In genomic region chr16:11182381-11182780, GRCh38 we compare ENCODE assay signal across 2 cellular contexts.
TF ChIP-seq lines count a peak whose summit lies in the region.

No MANE protein-coding gene starts in this region.

TF ChIP-seq in IMR-90, 13 proteins besides CTCF, POLR2A, EP300 and RAD21:
- TF ChIP-seq SMC3 (IDR thresholded peaks at IDR 0.05; ENCODE audit: low read depth, low read length) (no peak), MAFK (IDR thresholded peaks at IDR 0.05; ENCODE audit: low read depth, low read length) (no peak), FOS (IDR thresholded peaks at IDR 0.05; ENCODE audit: low read depth, low read length) (no peak)
TF ChIP-seq in IMR-90: peak in this region for 0.

TF ChIP-seq in K562, 482 proteins besides CTCF, POLR2A, EP300 and RAD21:
- TF ChIP-seq EGR1 (conservative IDR thresholded peaks at IDR 0.05) (peak; percentile 40), POU5F1 (IDR thresholded peaks at IDR 0.05; ENCODE audit: borderline replicate concordance, low read depth, low read length, partially characterized antibody) (no peak), XRCC3 (IDR thresholded peaks at IDR 0.05) (no peak), MAZ (CRISPR knock-in tag; conservative IDR thresholded peaks at IDR 0.05 in 1 of 2, IDR thresholded peaks at IDR 0.05 in 1 of 2) (no peak), CEBPB (tag; IDR thresholded peaks at IDR 0.05) (no peak), PRPF4 (IDR thresholded peaks at IDR 0.05; ENCODE audit: insufficient read depth, low read depth, low read length, poor library complexity, severe bottlenecking) (no peak), CBFA2T3 (IDR thresholded peaks at IDR 0.05) (no peak), KLF6 (CRISPR knock-in tag; IDR thresholded peaks at IDR 0.05; ENCODE audit: borderline replicate concordance) (no peak)
